ENCODE assay signal across 11 cellular contexts in the genomic region with DNA sequence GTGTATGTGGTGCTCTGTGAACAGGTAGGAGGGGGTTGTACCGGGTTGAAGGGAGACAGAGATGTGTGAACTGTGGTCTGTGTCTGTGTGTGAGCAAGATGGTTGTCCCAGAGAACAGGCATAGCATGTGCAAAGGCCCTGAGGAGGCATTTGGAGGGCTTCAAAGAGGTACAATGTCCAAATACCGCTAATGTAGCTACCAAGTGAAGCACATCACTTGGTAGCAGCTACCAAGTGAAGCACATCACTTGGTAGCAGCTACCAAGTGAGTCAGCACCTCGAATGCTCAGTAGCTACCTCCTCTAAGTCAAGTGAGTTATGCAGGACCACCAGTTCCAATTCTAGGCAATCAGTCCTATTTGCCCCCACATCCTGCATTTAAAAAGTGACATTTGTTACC.
"Had no signal": no experiment of that assay in that cellular context is flagged by ENCODE, and none has a peak within 500 bp of the region (broad histone marks: within the 10 kb centered on the region; RNA-seq: fewer than 3 reads in every experiment).

No MANE protein-coding gene starts in this region.

- H3K36me3 ChIP-seq: ovary had no signal

- H3K27me3 ChIP-seq: ovary had no signal

- ATAC-seq: activated CD8-positive, alpha-beta T cell treated with anti-CD3 and anti-CD28 coated beads for 36 hours; stimulated activated memory B cell treated with anti-CD40 and anti-IgM and Interleukin-4, amounts not matched to agents 10 μg/mL and 1 μg/mL and 100 μg/mL, for 72 hours had no signal

- H3K4me3 ChIP-seq: ovary had no signal

- H3K27ac ChIP-seq: ovary had no signal

- H3K36me3 Mint-ChIP-seq: immature natural killer cell; memory B cell; stimulated activated memory B cell treated with anti-CD40 and anti-IgM and Interleukin-4, amounts not matched to agents 10 μg/mL and 1 μg/mL and 100 μg/mL, for 72 hours had no signal

- H3K9me3 Mint-ChIP-seq: activated CD8-positive, alpha-beta T cell treated with anti-CD3 and anti-CD28 coated beads for 36 hours; activated T-helper 1 cell treated with anti-CD3 and anti-CD28 coated beads, Interleukin-12 subunit alpha, Interleukin-12 subunit beta, Interleukin-2, Interleukin-4 antibody, amounts not matched to agents 30 ng/mL and 10 ng/mL and 1 ng/mL, durations not matched to agents 14 hours and 24 hours and 36 hours; endodermal cell; immature natural killer cell; memory B cell; stimulated activated memory B cell treated with anti-CD40 and anti-IgM and Interleukin-4, amounts not matched to agents 10 μg/mL and 1 μg/mL and 100 μg/mL, for 72 hours had no signal

- DNase-seq: activated CD4-positive, alpha-beta T cell treated with anti-CD3 and anti-CD28 coated beads for 1 hour; activated CD8-positive, alpha-beta T cell treated with anti-CD3 and anti-CD28 coated beads for 36 hours; activated naive CD4-positive, alpha-beta T cell; endodermal cell; immature natural killer cell; ovary; small intestine; T1000 had no signal

- H3K9me3 ChIP-seq: ovary had no signal

- H3K4me1 Mint-ChIP-seq: memory B cell; stimulated activated memory B cell treated with anti-CD40 and anti-IgM and Interleukin-4, amounts not matched to agents 10 μg/mL and 1 μg/mL and 100 μg/mL, for 72 hours had no signal

- H3K4me3 Mint-ChIP-seq: activated CD8-positive, alpha-beta T cell treated with anti-CD3 and anti-CD28 coated beads for 36 hours; activated T-helper 1 cell treated with anti-CD3 and anti-CD28 coated beads, Interleukin-12 subunit alpha, Interleukin-12 subunit beta, Interleukin-2, Interleukin-4 antibody, amounts not matched to agents 30 ng/mL and 10 ng/mL and 1 ng/mL, durations not matched to agents 14 hours and 24 hours and 36 hours; endodermal cell; immature natural killer cell; memory B cell; stimulated activated memory B cell treated with anti-CD40 and anti-IgM and Interleukin-4, amounts not matched to agents 10 μg/mL and 1 μg/mL and 100 μg/mL, for 72 hours had no signal

- H3K27ac Mint-ChIP-seq: activated CD8-positive, alpha-beta T cell treated with anti-CD3 and anti-CD28 coated beads for 36 hours; activated T-helper 1 cell treated with anti-CD3 and anti-CD28 coated beads, Interleukin-12 subunit alpha, Interleukin-12 subunit beta, Interleukin-2, Interleukin-4 antibody, amounts not matched to agents 30 ng/mL and 10 ng/mL and 1 ng/mL, durations not matched to agents 14 hours and 24 hours and 36 hours; immature natural killer cell; memory B cell; stimulated activated memory B cell treated with anti-CD40 and anti-IgM and Interleukin-4, amounts not matched to agents 10 μg/mL and 1 μg/mL and 100 μg/mL, for 72 hours had no signal
